ENCODE assay signal across 8 cellular contexts in the genomic region with DNA sequence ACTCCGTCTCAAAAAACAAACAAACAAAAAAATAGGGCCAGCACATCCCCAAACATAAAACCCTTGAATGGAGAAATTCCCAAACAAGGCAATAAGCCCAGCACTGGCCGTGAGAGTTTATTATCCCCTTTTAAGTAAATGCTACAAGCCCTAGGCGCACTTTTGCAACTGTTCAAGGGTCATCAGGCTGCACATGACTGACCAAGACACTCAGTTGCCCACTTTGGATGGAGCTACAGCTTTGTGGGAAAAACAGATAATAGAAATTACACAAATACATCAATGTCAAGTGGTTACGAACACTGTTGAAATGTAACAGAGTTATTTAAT. TPM values are rescaled to one million over a fixed set of nuclear protein-coding genes. Genes with fewer than 3 reads are reported as not detected.
DNase-seq lines count a peak whose midpoint lies in the region; ATAC-seq lines count a peak whose summit lies in the region.

No MANE protein-coding gene starts in this region.

- H3K4me3 ChIP-seq in subcutaneous abdominal adipose tissue (ENCODE audit: low read depth in 1 of 5, low read length in 5 of 5): peak overlapping the region; percentile 73 to 95 (median 82)

- peaks cover 7 to 21% (median 20%) of the 10 kb centered on the region in 5 donors for H3K4me1 ChIP-seq in subcutaneous abdominal adipose tissue (ENCODE audit: control insufficient read depth in 5 of 5, insufficient read depth in 5 of 5, low read length in 5 of 5)

- H3K4me1 Mint-ChIP-seq in activated T-helper 2 cell treated with anti-CD3 and anti-CD28 coated beads, Interferon-gamma antibody, Interleukin-2, Interleukin-4, amounts not matched to agents 10 μg/mL and 5 μg/mL and 100 μg/mL, durations not matched to agents 14 hours and 24 hours and 36 hours (ENCODE audit: low read depth): peaks cover 19% of the 10 kb centered on the region
- H3K4me1 Mint-ChIP-seq in immature natural killer cell: peaks cover 34 to 43% of the 10 kb centered on the region in 2 donors

- H3K36me3 Mint-ChIP-seq in activated T-helper 2 cell treated with anti-CD3 and anti-CD28 coated beads, Interferon-gamma antibody, Interleukin-2, Interleukin-4, amounts not matched to agents 10 μg/mL and 5 μg/mL and 100 μg/mL, durations not matched to agents 14 hours and 24 hours and 36 hours (ENCODE audit: low read depth): peaks cover 26% of the 10 kb centered on the region
- H3K36me3 Mint-ChIP-seq in immature natural killer cell: no peaks in the 10 kb centered on the region

- peak overlapping the region; percentile 92 for H3K27ac ChIP-seq in subcutaneous abdominal adipose tissue (ENCODE audit: low read depth, low read length)

- peak overlapping the region; percentile 94 for H3K27ac Mint-ChIP-seq in activated T-helper 2 cell treated with anti-CD3 and anti-CD28 coated beads, Interferon-gamma antibody, Interleukin-2, Interleukin-4, amounts not matched to agents 10 μg/mL and 5 μg/mL and 100 μg/mL, durations not matched to agents 14 hours and 24 hours and 36 hours
- peak overlapping the region; percentile 90 to 99 (median 96) for H3K27ac Mint-ChIP-seq in immature natural killer cell

- H3K9me3 ChIP-seq in subcutaneous abdominal adipose tissue (ENCODE audit: control insufficient read depth in 5 of 5, low read length in 5 of 5): no peaks in the 10 kb centered on the region

- H3K27me3 Mint-ChIP-seq in activated T-helper 2 cell treated with anti-CD3 and anti-CD28 coated beads, Interferon-gamma antibody, Interleukin-2, Interleukin-4, amounts not matched to agents 10 μg/mL and 5 μg/mL and 100 μg/mL, durations not matched to agents 14 hours and 24 hours and 36 hours (ENCODE audit: low read depth): no peaks in the 10 kb centered on the region
- peaks cover 2 to 13% (median 11%) of the 10 kb centered on the region in 3 donors for H3K27me3 Mint-ChIP-seq in immature natural killer cell (ENCODE audit: low read depth in 3 of 3)

- no peak for ATAC-seq in HG03039 (IDR thresholded peaks at IDR 0.05; ENCODE audit: unreplicated experiment)
- ATAC-seq in GM21526 (IDR thresholded peaks at IDR 0.05; ENCODE audit: low FRiP score, unreplicated experiment): no peak

- H3K9me3 Mint-ChIP-seq in activated T-helper 2 cell treated with anti-CD3 and anti-CD28 coated beads, Interferon-gamma antibody, Interleukin-2, Interleukin-4, amounts not matched to agents 10 μg/mL and 5 μg/mL and 100 μg/mL, durations not matched to agents 14 hours and 24 hours and 36 hours: peaks cover 12% of the 10 kb centered on the region
- no peaks in the 10 kb centered on the region for H3K9me3 Mint-ChIP-seq in immature natural killer cell

- peaks cover 0 to 1% (median 0%) of the 10 kb centered on the region in 5 donors for H3K36me3 ChIP-seq in subcutaneous abdominal adipose tissue (ENCODE audit: control insufficient read depth in 5 of 5, insufficient read depth in 5 of 5, low read length in 5 of 5)

- H3K9ac ChIP-seq in subcutaneous abdominal adipose tissue (ENCODE audit: low read length in 5 of 5): peak overlapping the region; percentile 66 to 97 (median 81)

- intact Hi-C loops in activated T-helper 2 cell treated with anti-CD3 and anti-CD28 coated beads, Interferon-gamma antibody, Interleukin-2, Interleukin-4, amounts not matched to agents 10 μg/mL and 5 μg/mL and 100 μg/mL, durations not matched to agents 14 hours and 24 hours and 36 hours (cut with micrococcal nuclease): loop anchor here (5.0 kb wide), 2 partner anchors 189 to 251 kb away; partner anchors contain the start of genes KIAA1143 and KIF15

- peak overlapping the region; percentile 93 for H3K4me3 Mint-ChIP-seq in activated T-helper 2 cell treated with anti-CD3 and anti-CD28 coated beads, Interferon-gamma antibody, Interleukin-2, Interleukin-4, amounts not matched to agents 10 μg/mL and 5 μg/mL and 100 μg/mL, durations not matched to agents 14 hours and 24 hours and 36 hours (ENCODE audit: low read depth)
- H3K4me3 Mint-ChIP-seq in immature natural killer cell: peak overlapping the region; percentile 96 to 99 (median 97)

- peak; percentile 36 for DNase-seq in NCI-H82 (lab: John Stamatoyannopoulos, UW)
- no peak for DNase-seq in NCI-H82 treated with DMSO at 0.1 percent for 48 hours (lab: John Stamatoyannopoulos, UW; ENCODE audit: unreplicated experiment)
- no peak for DNase-seq in activated T-helper 2 cell treated with anti-CD3 and anti-CD28 coated beads, Interferon-gamma antibody, Interleukin-2, Interleukin-4, amounts not matched to agents 10 μg/mL and 5 μg/mL and 100 μg/mL, durations not matched to agents 14 hours and 24 hours and 36 hours (ENCODE audit: low spot score)
- DNase-seq in immature natural killer cell: no peak
- no peak for DNase-seq in retina

- no peaks in the 10 kb centered on the region for H3K27me3 ChIP-seq in subcutaneous abdominal adipose tissue (ENCODE audit: control insufficient read depth in 5 of 5, insufficient read depth in 4 of 5, low read length in 5 of 5)

RNA-seq across cellular contexts. Expression of gene ZNF445, which starts 33.7 kb away (rescaled TPM):
- 22.6 and 24.0 TPM in 2 replicates for total RNA-seq in activated T-helper 2 cell treated with anti-CD3 and anti-CD28 coated beads, Interferon-gamma antibody, Interleukin-2, Interleukin-4, amounts not matched to agents 10 μg/mL and 5 μg/mL and 100 μg/mL, durations not matched to agents 14 hours and 24 hours and 36 hours
- 1 to 10 TPM in 2 of 3 donors, under 1 TPM in 1; 0.11 to 4.0 (median 2.0) TPM for polyA plus RNA-seq in immature natural killer cell

RNA-seq across cellular contexts. Expression of gene ZKSCAN7, which starts 43.8 kb away (rescaled TPM):
- 0.83 and 1.3 TPM in 2 replicates for total RNA-seq in activated T-helper 2 cell treated with anti-CD3 and anti-CD28 coated beads, Interferon-gamma antibody, Interleukin-2, Interleukin-4, amounts not matched to agents 10 μg/mL and 5 μg/mL and 100 μg/mL, durations not matched to agents 14 hours and 24 hours and 36 hours
- polyA plus RNA-seq in immature natural killer cell: 1 to 10 TPM in 2 of 3 donors, under 1 TPM in 1; 0.88 to 4.5 (median 4.2) TPM
